Comparison of ENCODE assay signal across 1 cellular context in the genomic region with DNA sequence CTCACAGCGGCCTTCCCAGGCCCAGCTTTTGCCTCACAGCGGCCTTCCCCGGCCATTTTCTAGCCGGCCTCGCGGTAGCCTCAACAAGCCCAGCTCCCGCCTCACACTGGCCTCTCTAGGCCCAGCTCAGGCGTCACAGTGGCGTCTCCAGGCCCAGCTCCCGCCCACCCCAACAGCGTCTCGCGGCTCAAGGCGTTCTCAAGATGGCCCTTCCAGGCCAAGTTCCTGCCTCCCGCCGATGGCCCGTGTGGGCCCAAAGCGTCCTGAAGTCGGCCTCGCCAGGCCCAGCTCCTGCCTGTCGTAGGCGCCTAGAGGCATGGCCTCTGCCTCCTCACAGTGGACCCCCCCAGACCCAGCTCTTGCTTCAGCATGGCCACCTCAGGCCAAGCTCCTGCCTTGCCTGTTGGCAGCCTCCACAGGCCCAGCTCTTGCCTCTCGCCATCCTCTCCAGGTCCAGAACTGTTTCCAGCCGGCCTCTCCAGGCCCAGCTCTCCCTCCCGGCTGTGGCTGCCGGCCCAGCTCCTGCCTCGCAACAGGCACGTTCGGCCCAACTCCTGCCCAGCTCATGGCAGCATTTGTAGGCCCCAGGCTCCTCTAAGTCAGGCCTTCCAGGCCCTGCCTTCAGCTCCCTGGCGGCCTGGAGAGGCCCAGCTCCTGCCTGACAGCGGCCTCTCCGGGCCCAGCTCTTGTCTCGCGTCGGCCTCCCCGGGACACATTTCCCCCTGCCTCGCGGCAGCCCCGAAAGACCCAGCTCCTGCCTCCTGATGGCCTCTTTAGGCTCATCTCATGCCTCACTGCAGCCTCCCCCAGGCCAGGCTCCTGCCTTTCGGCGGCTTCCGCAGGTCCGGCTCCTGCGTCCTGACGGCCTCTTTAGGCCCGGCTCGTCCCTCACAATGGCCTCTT.
TF ChIP-seq lines count a peak whose summit lies in the region.

No MANE protein-coding gene starts in this region.

TF ChIP-seq in GM23338, 12 proteins besides CTCF, POLR2A, EP300 and RAD21 (continued from another document):
- no peak for TF ChIP-seq ZNF114 (CRISPR knock-in tag; IDR thresholded peaks at IDR 0.05)
- TF ChIP-seq, protein P1, sequence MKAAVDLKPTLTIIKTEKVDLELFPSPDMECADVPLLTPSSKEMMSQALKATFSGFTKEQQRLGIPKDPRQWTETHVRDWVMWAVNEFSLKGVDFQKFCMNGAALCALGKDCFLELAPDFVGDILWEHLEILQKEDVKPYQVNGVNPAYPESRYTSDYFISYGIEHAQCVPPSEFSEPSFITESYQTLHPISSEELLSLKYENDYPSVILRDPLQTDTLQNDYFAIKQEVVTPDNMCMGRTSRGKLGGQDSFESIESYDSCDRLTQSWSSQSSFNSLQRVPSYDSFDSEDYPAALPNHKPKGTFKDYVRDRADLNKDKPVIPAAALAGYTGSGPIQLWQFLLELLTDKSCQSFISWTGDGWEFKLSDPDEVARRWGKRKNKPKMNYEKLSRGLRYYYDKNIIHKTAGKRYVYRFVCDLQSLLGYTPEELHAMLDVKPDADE (IDR thresholded peaks at IDR 0.05): no peak
- no peak for TF ChIP-seq ZNF331 (CRISPR knock-in tag; IDR thresholded peaks at IDR 0.05; ENCODE audit: low read depth)
- no peak for TF ChIP-seq POLR2AphosphoS5 (IDR thresholded peaks at IDR 0.05; ENCODE audit: low read depth)
- TF ChIP-seq REST (IDR thresholded peaks at IDR 0.05; ENCODE audit: unreplicated experiment): no peak
- TF ChIP-seq EZH2 (IDR thresholded peaks at IDR 0.05; ENCODE audit: low read depth, unreplicated experiment): no peak
- TF ChIP-seq, protein P2, sequence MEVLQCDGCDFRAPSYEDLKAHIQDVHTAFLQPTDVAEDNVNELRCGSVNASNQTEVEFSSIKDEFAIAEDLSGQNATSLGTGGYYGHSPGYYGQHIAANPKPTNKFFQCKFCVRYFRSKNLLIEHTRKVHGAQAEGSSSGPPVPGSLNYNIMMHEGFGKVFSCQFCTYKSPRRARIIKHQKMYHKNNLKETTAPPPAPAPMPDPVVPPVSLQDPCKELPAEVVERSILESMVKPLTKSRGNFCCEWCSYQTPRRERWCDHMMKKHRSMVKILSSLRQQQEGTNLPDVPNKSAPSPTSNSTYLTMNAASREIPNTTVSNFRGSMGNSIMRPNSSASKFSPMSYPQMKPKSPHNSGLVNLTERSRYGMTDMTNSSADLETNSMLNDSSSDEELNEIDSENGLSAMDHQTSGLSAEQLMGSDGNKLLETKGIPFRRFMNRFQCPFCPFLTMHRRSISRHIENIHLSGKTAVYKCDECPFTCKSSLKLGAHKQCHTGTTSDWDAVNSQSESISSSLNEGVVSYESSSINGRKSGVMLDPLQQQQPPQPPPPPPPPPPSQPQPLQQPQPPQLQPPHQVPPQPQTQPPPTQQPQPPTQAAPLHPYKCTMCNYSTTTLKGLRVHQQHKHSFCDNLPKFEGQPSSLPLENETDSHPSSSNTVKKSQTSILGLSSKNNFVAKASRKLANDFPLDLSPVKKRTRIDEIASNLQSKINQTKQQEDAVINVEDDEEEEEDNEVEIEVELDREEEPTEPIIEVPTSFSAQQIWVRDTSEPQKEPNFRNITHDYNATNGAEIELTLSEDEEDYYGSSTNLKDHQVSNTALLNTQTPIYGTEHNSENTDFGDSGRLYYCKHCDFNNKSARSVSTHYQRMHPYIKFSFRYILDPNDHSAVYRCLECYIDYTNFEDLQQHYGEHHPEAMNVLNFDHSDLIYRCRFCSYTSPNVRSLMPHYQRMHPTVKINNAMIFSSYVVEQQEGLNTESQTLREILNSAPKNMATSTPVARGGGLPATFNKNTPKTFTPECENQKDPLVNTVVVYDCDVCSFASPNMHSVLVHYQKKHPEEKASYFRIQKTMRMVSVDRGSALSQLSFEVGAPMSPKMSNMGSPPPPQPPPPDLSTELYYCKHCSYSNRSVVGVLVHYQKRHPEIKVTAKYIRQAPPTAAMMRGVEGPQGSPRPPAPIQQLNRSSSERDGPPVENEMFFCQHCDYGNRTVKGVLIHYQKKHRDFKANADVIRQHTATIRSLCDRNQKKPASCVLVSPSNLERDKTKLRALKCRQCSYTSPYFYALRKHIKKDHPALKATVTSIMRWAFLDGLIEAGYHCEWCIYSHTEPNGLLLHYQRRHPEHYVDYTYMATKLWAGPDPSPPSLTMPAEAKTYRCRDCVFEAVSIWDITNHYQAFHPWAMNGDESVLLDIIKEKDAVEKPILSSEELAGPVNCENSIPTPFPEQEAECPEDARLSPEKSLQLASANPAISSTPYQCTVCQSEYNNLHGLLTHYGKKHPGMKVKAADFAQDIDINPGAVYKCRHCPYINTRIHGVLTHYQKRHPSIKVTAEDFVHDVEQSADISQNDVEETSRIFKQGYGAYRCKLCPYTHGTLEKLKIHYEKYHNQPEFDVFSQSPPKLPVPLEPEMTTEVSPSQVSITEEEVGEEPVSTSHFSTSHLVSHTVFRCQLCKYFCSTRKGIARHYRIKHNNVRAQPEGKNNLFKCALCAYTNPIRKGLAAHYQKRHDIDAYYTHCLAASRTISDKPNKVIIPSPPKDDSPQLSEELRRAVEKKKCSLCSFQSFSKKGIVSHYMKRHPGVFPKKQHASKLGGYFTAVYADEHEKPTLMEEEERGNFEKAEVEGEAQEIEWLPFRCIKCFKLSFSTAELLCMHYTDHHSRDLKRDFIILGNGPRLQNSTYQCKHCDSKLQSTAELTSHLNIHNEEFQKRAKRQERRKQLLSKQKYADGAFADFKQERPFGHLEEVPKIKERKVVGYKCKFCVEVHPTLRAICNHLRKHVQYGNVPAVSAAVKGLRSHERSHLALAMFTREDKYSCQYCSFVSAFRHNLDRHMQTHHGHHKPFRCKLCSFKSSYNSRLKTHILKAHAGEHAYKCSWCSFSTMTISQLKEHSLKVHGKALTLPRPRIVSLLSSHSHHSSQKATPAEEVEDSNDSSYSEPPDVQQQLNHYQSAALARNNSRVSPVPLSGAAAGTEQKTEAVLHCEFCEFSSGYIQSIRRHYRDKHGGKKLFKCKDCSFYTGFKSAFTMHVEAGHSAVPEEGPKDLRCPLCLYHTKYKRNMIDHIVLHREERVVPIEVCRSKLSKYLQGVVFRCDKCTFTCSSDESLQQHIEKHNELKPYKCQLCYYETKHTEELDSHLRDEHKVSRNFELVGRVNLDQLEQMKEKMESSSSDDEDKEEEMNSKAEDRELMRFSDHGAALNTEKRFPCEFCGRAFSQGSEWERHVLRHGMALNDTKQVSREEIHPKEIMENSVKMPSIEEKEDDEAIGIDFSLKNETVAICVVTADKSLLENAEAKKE (CRISPR knock-in tag; IDR thresholded peaks at IDR 0.05): no peak
